ENCODE assay signal across 8 cellular contexts in the genomic region with DNA sequence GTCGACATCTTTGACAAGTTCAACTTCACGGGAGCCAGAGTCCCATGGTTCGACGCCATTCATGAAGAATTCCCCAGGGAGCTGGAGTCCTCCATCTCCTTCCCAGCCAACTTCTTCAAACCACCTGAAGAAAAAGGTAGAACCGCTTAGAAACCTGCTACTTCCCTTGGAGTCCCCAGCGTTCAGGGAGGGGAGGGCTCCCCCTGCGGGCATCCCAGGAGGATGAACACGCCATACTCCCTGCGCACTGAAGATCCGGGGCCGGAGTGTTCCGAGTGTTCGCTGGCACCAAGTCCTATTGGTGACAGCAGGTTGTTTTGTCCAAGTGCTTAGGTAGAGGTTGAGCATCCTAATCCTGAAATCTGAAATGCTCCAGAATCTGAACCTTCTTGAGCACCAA. TPM values are rescaled to one million over a fixed set of nuclear protein-coding genes. Genes with fewer than 3 reads are reported as not detected.
DNase-seq lines count a peak whose midpoint lies in the region; ATAC-seq and TF ChIP-seq lines count a peak whose summit lies in the region.

No MANE protein-coding gene starts in this region.

- H3K9me3 Mint-ChIP-seq in activated naive CD8-positive, alpha-beta T cell treated with anti-CD3 and anti-CD28 coated beads, Interleukin-2, amount 50 U/mL, for 24 hours: no peaks in the 10 kb centered on the region
- no peaks in the 10 kb centered on the region for H3K9me3 Mint-ChIP-seq in activated naive CD8-positive, alpha-beta T cell treated with anti-CD3 and anti-CD28 coated beads for 36 hours
- no peaks in the 10 kb centered on the region for H3K9me3 Mint-ChIP-seq in stimulated activated naive CD8-positive, alpha-beta T cell treated with anti-CD3 and anti-CD28 coated beads, Interleukin-15, amount 100 ng/mL, for 72 hours

- H3K4me1 Mint-ChIP-seq in activated naive CD8-positive, alpha-beta T cell treated with anti-CD3 and anti-CD28 coated beads, Interleukin-2, amount 50 U/mL, for 24 hours: no peaks in the 10 kb centered on the region
- no peaks in the 10 kb centered on the region for H3K4me1 Mint-ChIP-seq in activated naive CD8-positive, alpha-beta T cell treated with anti-CD3 and anti-CD28 coated beads for 36 hours
- no peaks in the 10 kb centered on the region for H3K4me1 Mint-ChIP-seq in stimulated activated naive CD8-positive, alpha-beta T cell treated with anti-CD3 and anti-CD28 coated beads, Interleukin-15, amount 100 ng/mL, for 72 hours

- DNase-seq in activated naive CD8-positive, alpha-beta T cell treated with anti-CD3 and anti-CD28 coated beads, Interleukin-2, amount 50 U/mL, for 24 hours: peak; percentile 36
- no peak for DNase-seq in activated naive CD8-positive, alpha-beta T cell treated with anti-CD3 and anti-CD28 coated beads for 36 hours
- peak; percentile 18 for DNase-seq in NCI-H524 treated with DMSO at 0.1 percent for 48 hours (lab: John Stamatoyannopoulos, UW)
- DNase-seq in germinal center (ENCODE audit: low spot score): peak; percentile 11
- DNase-seq in stimulated activated naive CD8-positive, alpha-beta T cell treated with anti-CD3 and anti-CD28 coated beads, Interleukin-15, amount 100 ng/mL, for 72 hours: peak in 1 of 2 donors; percentile 25
- DNase-seq in stimulated activated CD4-positive, alpha-beta T cell treated with anti-CD3 and anti-CD28 coated beads, Interleukin-4, amount 100 ng/mL, for 24 hours: no peak
- no peak for DNase-seq in NCI-H446 (lab: John Stamatoyannopoulos, UW)

- no peak for ATAC-seq in activated naive CD8-positive, alpha-beta T cell treated with anti-CD3 and anti-CD28 coated beads, Interleukin-2, amount 50 U/mL, for 24 hours
- peak; percentile 60 for ATAC-seq in stimulated activated naive CD8-positive, alpha-beta T cell treated with anti-CD3 and anti-CD28 coated beads, Interleukin-15, amount 100 ng/mL, for 72 hours
- ATAC-seq in GM18505 (IDR thresholded peaks at IDR 0.05; ENCODE audit: unreplicated experiment): no peak

- no peak overlapping the region for H3K27ac Mint-ChIP-seq in activated naive CD8-positive, alpha-beta T cell treated with anti-CD3 and anti-CD28 coated beads, Interleukin-2, amount 50 U/mL, for 24 hours
- no peak overlapping the region for H3K27ac Mint-ChIP-seq in activated naive CD8-positive, alpha-beta T cell treated with anti-CD3 and anti-CD28 coated beads for 36 hours
- H3K27ac Mint-ChIP-seq in stimulated activated naive CD8-positive, alpha-beta T cell treated with anti-CD3 and anti-CD28 coated beads, Interleukin-15, amount 100 ng/mL, for 72 hours: no peak overlapping the region

- H3K36me3 Mint-ChIP-seq in activated naive CD8-positive, alpha-beta T cell treated with anti-CD3 and anti-CD28 coated beads, Interleukin-2, amount 50 U/mL, for 24 hours (ENCODE audit: low read depth): no peaks in the 10 kb centered on the region
- H3K36me3 Mint-ChIP-seq in activated naive CD8-positive, alpha-beta T cell treated with anti-CD3 and anti-CD28 coated beads for 36 hours: no peaks in the 10 kb centered on the region

- peaks cover 5% of the 10 kb centered on the region for H3K27me3 Mint-ChIP-seq in activated naive CD8-positive, alpha-beta T cell treated with anti-CD3 and anti-CD28 coated beads, Interleukin-2, amount 50 U/mL, for 24 hours
- H3K27me3 Mint-ChIP-seq in activated naive CD8-positive, alpha-beta T cell treated with anti-CD3 and anti-CD28 coated beads for 36 hours: no peaks in the 10 kb centered on the region
- H3K27me3 Mint-ChIP-seq in stimulated activated naive CD8-positive, alpha-beta T cell treated with anti-CD3 and anti-CD28 coated beads, Interleukin-15, amount 100 ng/mL, for 72 hours: peaks cover 12% of the 10 kb centered on the region

- TF ChIP-seq POLR2A in GM18505 (IDR thresholded peaks at IDR 0.05; ENCODE audit: borderline replicate concordance, extremely low read depth, insufficient read depth, insufficient read length): no peak

- no peak overlapping the region for H3K4me3 Mint-ChIP-seq in activated naive CD8-positive, alpha-beta T cell treated with anti-CD3 and anti-CD28 coated beads, Interleukin-2, amount 50 U/mL, for 24 hours
- no peak overlapping the region for H3K4me3 Mint-ChIP-seq in activated naive CD8-positive, alpha-beta T cell treated with anti-CD3 and anti-CD28 coated beads for 36 hours
- H3K4me3 Mint-ChIP-seq in stimulated activated naive CD8-positive, alpha-beta T cell treated with anti-CD3 and anti-CD28 coated beads, Interleukin-15, amount 100 ng/mL, for 72 hours: no peak overlapping the region

RNA-seq across cellular contexts. Expression of a gene that starts 51.7 kb away (rescaled TPM):
- total RNA-seq in activated naive CD8-positive, alpha-beta T cell treated with anti-CD3 and anti-CD28 coated beads for 36 hours: not detected

Comparison
In these comparisons a context has a peak if more than half of its experiments do, and no peak if none do; other contexts are left out.
1. DNase-seq: peak in activated naive CD8-positive, alpha-beta T cell treated with anti-CD3 and anti-CD28 coated beads, Interleukin-2, amount 50 U/mL, for 24 hours (single experiment), NCI-H524 treated with DMSO at 0.1 percent for 48 hours (single experiment) and germinal center (single experiment); none in activated naive CD8-positive, alpha-beta T cell treated with anti-CD3 and anti-CD28 coated beads for 36 hours (single experiment), stimulated activated CD4-positive, alpha-beta T cell treated with anti-CD3 and anti-CD28 coated beads, Interleukin-4, amount 100 ng/mL, for 24 hours (single experiment) and NCI-H446 (0 of 2).